16 cellular contexts compared by ENCODE assay signal in genomic region chr10:62917475-62918238, GRCh38.
DNase-seq lines count a peak whose midpoint lies in the region; ATAC-seq and TF ChIP-seq lines count a peak whose summit lies in the region.
"Had no signal": no experiment of that assay in that cellular context is flagged by ENCODE, and none has a peak within 500 bp of the region (broad histone marks: within the 10 kb centered on the region; RNA-seq: fewer than 3 reads in every experiment).

No MANE protein-coding gene starts in this region.

- no peaks in the 10 kb centered on the region for H3K27me3 ChIP-seq in H9 (ENCODE audit: insufficient read depth, low read length)
- H3K27me3 ChIP-seq: dorsolateral prefrontal cortex had no signal

- H4K91ac ChIP-seq in H9 (ENCODE audit: insufficient read length, low read depth, low read length) = no peak overlapping the region

- H4K5ac ChIP-seq in H9 (ENCODE audit: insufficient read length, low read depth, low read length) = no peak overlapping the region

- H3K9me3 Mint-ChIP-seq in progenitor cell of endocrine pancreas (ENCODE audit: low read depth) (no peaks in the 10 kb centered on the region), H9 (no peaks in the 10 kb centered on the region)
- H3K9me3 Mint-ChIP-seq: naive thymus-derived CD8-positive, alpha-beta T cell had no signal

- H3K4me3 Mint-ChIP-seq in progenitor cell of endocrine pancreas (ENCODE audit: low read depth) = no peak overlapping the region
- H3K4me3 Mint-ChIP-seq in H9 = no peak overlapping the region
- H3K4me3 Mint-ChIP-seq: naive thymus-derived CD8-positive, alpha-beta T cell had no signal

- no peaks in the 10 kb centered on the region for H3K36me3 Mint-ChIP-seq in progenitor cell of endocrine pancreas (ENCODE audit: insufficient read depth)
- H3K36me3 Mint-ChIP-seq in H9 (ENCODE audit: insufficient read depth in 1 of 3, low read depth in 3 of 3) = no peaks in the 10 kb centered on the region
- H3K36me3 Mint-ChIP-seq: naive thymus-derived CD8-positive, alpha-beta T cell had no signal

- no peaks in the 10 kb centered on the region for H3K4me1 Mint-ChIP-seq in progenitor cell of endocrine pancreas (ENCODE audit: low read depth)
- 0 out of 4 replicates have a peak, but pooled peaks cover 0 to 2% of the 10 kb centered on the region in 2 experiments for H3K4me1 Mint-ChIP-seq in H9
- H3K4me1 Mint-ChIP-seq: naive thymus-derived CD8-positive, alpha-beta T cell had no signal

- H3K79me1 ChIP-seq in H9 (ENCODE audit: insufficient read depth, low read depth, low read length, poor library complexity, severe bottlenecking) = no peaks in the 10 kb centered on the region

- no peak overlapping the region for H2BK12ac ChIP-seq in H9 (ENCODE audit: insufficient read length, low read depth, low read length)

- H3K27ac Mint-ChIP-seq in progenitor cell of endocrine pancreas (no peak overlapping the region), H9 (no peak overlapping the region; a peak in 1 of 7 replicates)
- H3K27ac Mint-ChIP-seq: naive thymus-derived CD8-positive, alpha-beta T cell had no signal

- no peak overlapping the region for H3K23ac ChIP-seq in H9 (ENCODE audit: insufficient read length, low read depth, low read length)

- no peaks in the 10 kb centered on the region for H3K4me1 ChIP-seq in H9 (ENCODE audit: insufficient read depth, low read length)

- H4K20me1 ChIP-seq in H9 (ENCODE audit: control insufficient read depth, insufficient read depth, insufficient read length) = no peaks in the 10 kb centered on the region

- H2BK120ac ChIP-seq in H9 (ENCODE audit: low read depth, low read length, poor library complexity, severe bottlenecking) = no peak overlapping the region

- H4K8ac ChIP-seq in H9 (replicated peaks; ENCODE audit: insufficient read length, low read depth, low read length) = no peak overlapping the region

- H3K27me3 Mint-ChIP-seq in progenitor cell of endocrine pancreas = no peaks in the 10 kb centered on the region
- no peaks in the 10 kb centered on the region for H3K27me3 Mint-ChIP-seq in H9 (ENCODE audit: low read depth)

- WGBS in H9 (ENCODE audit: extremely low coverage, insufficient read length, low lambda C conversion rate) = no CpG with 5 or more reads among the region's 9 CpGs

- ATAC-seq in GM18867 (IDR thresholded peaks at IDR 0.05; ENCODE audit: unreplicated experiment) = peak; percentile 65
- peak; percentile 54 for ATAC-seq in HG02588 (IDR thresholded peaks at IDR 0.05; ENCODE audit: unreplicated experiment)
- peak; percentile 65 for ATAC-seq in HG03432 (IDR thresholded peaks at IDR 0.05; ENCODE audit: unreplicated experiment)
- ATAC-seq in GM21447 (IDR thresholded peaks at IDR 0.05; ENCODE audit: unreplicated experiment) = no peak
- ATAC-seq: naive thymus-derived CD8-positive, alpha-beta T cell; Right ventricle myocardium inferior had no signal

- no peak overlapping the region for H3K27ac ChIP-seq in H9 (ENCODE audit: insufficient read length, low read depth, low read length)
- H3K27ac ChIP-seq: dorsolateral prefrontal cortex had no signal

- H3K9ac ChIP-seq in H9 (ENCODE audit: extremely low read depth, insufficient read length, low read length) = no peak overlapping the region

- H2AFZ ChIP-seq in H9 (ENCODE audit: low read length) = no peak overlapping the region

- H3K23me2 ChIP-seq in H9 (ENCODE audit: insufficient read length, low read depth, low read length, poor library complexity, severe bottlenecking) = no peaks in the 10 kb centered on the region

- H2BK15ac ChIP-seq in H9 (ENCODE audit: low read depth, low read length) = no peak overlapping the region

- no peak overlapping the region for H3T11ph ChIP-seq in H9 (ENCODE audit: low read length)

- H3K4me2 ChIP-seq in H9 (ENCODE audit: insufficient read depth, insufficient read length, low read length) = no peak overlapping the region

- no peak overlapping the region for H2BK5ac ChIP-seq in H9 (ENCODE audit: insufficient read length, low read length)

- no peak overlapping the region for H2BK20ac ChIP-seq in H9 (ENCODE audit: low read depth, low read length, poor library complexity, severe bottlenecking)

- no peak overlapping the region for H3K14ac ChIP-seq in H9 (ENCODE audit: insufficient read depth, low read length)

- no peak overlapping the region for H3K56ac ChIP-seq in H9 (ENCODE audit: insufficient read length, low read depth, low read length)

- H3K4ac ChIP-seq in H9 (ENCODE audit: low read depth, low read length) = no peak overlapping the region

- H3K9me3 ChIP-seq in H9 (ENCODE audit: control insufficient read depth, low read depth, low read length) = no peaks in the 10 kb centered on the region

- peak; percentile 15 to 26 for DNase-seq in AML-193 (lab: John Stamatoyannopoulos, UW)
- DNase-seq in progenitor cell of endocrine pancreas (ENCODE audit: low spot score, unreplicated experiment) = no peak
- DNase-seq in stimulated activated CD4-positive, alpha-beta T cell treated with anti-CD3 and anti-CD28 coated beads, Interleukin-1b, Interleukin-23, amount 100 ng/mL, for 48 hours = no peak
- DNase-seq in H9 = no peak
- DNase-seq: DMS153; dorsolateral prefrontal cortex; naive thymus-derived CD8-positive, alpha-beta T cell; NCI-H187 treated with DMSO at 0.1 percent for 48 hours; NCI-H524 treated with DMSO at 0.1 percent for 48 hours; stimulated activated CD4-positive, alpha-beta T cell treated with anti-CD3 and anti-CD28 coated beads, Interleukin-2, amount 100 ng/mL, for 24 hours; T-helper 2 cell had no signal

- H3K79me2 ChIP-seq in H9 (ENCODE audit: insufficient read depth, low read length) = no peaks in the 10 kb centered on the region

- no peak overlapping the region for H2AK5ac ChIP-seq in H9 (ENCODE audit: insufficient read length, low read length)

- H3K18ac ChIP-seq in H9 (ENCODE audit: insufficient read length, low read depth, low read length) = no peak overlapping the region

- TF ChIP-seq CTCF in progenitor cell of endocrine pancreas (IDR thresholded peaks at IDR 0.05; ENCODE audit: unreplicated experiment) = no peak
- TF ChIP-seq CTCF in H9 (conservative IDR thresholded peaks at IDR 0.05) = no peak

Comparison
In these comparisons a context has a peak if more than half of its experiments do, and no peak if none do; other contexts are left out.
1. DNase-seq: peak in AML-193 (2 of 2); none in progenitor cell of endocrine pancreas (single experiment), stimulated activated CD4-positive, alpha-beta T cell treated with anti-CD3 and anti-CD28 coated beads, Interleukin-1b, Interleukin-23, amount 100 ng/mL, for 48 hours (single experiment) and H9 (single experiment).